In genomic region chr18:8364385-8364784, GRCh38 we compare ENCODE assay signal across 20 cellular contexts.
A peak's percentile ranks its signal among the peaks of the same experiment; 100 is the strongest.
DNase-seq lines count a peak whose midpoint lies in the region; ATAC-seq and TF ChIP-seq lines count a peak whose summit lies in the region.
"Had no signal": no experiment of that assay in that cellular context is flagged by ENCODE, and none has a peak within 500 bp of the region (broad histone marks: within the 10 kb centered on the region; RNA-seq: fewer than 3 reads in every experiment).

No MANE protein-coding gene starts in this region.

- H3K4me3 ChIP-seq in fibroblast of the aortic adventitia (ENCODE audit: low read depth, low read length) = no peak overlapping the region
- H3K4me3 ChIP-seq: A549; BLaER1 treated with 17β-estradiol and CSF1 and Interleukin-3, amounts not matched to agents 10 nM and 100 nM; GM23338 had no signal

- intact Hi-C loops in Right ventricle myocardium superior (cut with DNase I) (no loop called here), cardiac septum (cut with DNase I) (no loop called here)

- DNase-seq in Right ventricle myocardium superior = no peak
- no peak for DNase-seq in cardiac septum (ENCODE audit: low spot score)
- peak; percentile 35 for DNase-seq in fibroblast of the aortic adventitia (ENCODE audit: low read depth)
- DNase-seq in myocyte (ENCODE audit: low read depth) = peak; percentile 18
- no peak for DNase-seq in NCI-H2227 treated with DMSO at 0.1 percent for 48 hours (lab: John Stamatoyannopoulos, UW)
- no peak for DNase-seq in DMS79 (lab: John Stamatoyannopoulos, UW)
- DNase-seq: 8988T; ACHN; AML-193; BE2C; CD4-positive, alpha-beta T cell; CD8-positive, alpha-beta memory T cell; DMS 273 treated with DMSO at 0.1 percent for 48 hours; DMS79 treated with DMSO at 0.1 percent for 48 hours; GF-D8; H9 had no signal

- peak; percentile 63 for ATAC-seq in Right ventricle myocardium superior (ENCODE audit: poor library complexity)
- ATAC-seq: A549, GM23338, HCT116 had no signal

- no peak for TF ChIP-seq CTCF in fibroblast of the aortic adventitia (IDR thresholded peaks at IDR 0.05; ENCODE audit: insufficient read depth, low read length)

Comparison
In these comparisons a context has a peak if more than half of its experiments do, and no peak if none do; other contexts are left out.
1. DNase-seq: peak in fibroblast of the aortic adventitia (single experiment) and myocyte (single experiment); none in Right ventricle myocardium superior (single experiment), cardiac septum (single experiment), NCI-H2227 treated with DMSO at 0.1 percent for 48 hours (single experiment) and DMS79 (single experiment).